In genomic region chr18:22872894-22873537, GRCh38 we compare ENCODE assay signal across 9 cellular contexts.
DNase-seq lines count a peak whose midpoint lies in the region; ATAC-seq, FAIRE-seq and TF ChIP-seq lines count a peak whose summit lies in the region.
"Had no signal": no experiment of that assay in that cellular context is flagged by ENCODE, and none has a peak within 500 bp of the region (broad histone marks: within the 10 kb centered on the region; RNA-seq: fewer than 3 reads in every experiment).

No MANE protein-coding gene starts in this region.

- TF ChIP-seq CTCF in kidney (IDR thresholded peaks at IDR 0.05; ENCODE audit: borderline replicate concordance, extremely low read depth, insufficient read depth) (no peak), lower leg skin (IDR thresholded peaks at IDR 0.05) (no peak)

- TF ChIP-seq POLR2A in lower leg skin (IDR thresholded peaks at IDR 0.05): no peak

- H3K27ac ChIP-seq in kidney (ENCODE audit: low read depth in 2 of 2, low read length in 2 of 2): peak overlapping the region in 1 of 2 donors; percentile 40

- H3K4me3 ChIP-seq in kidney (ENCODE audit: low read length in 2 of 2): peak overlapping the region; percentile 25 to 51
- H3K4me3 ChIP-seq in lower leg skin (ENCODE audit: low read depth, poor library complexity, severe bottlenecking): no peak overlapping the region

- WGBS in lower leg skin, 2 donors: 40 to 48% methylated on average over 8 of the region's 8 CpGs

- DNase-seq in Caki2 (ENCODE audit: low read depth) (peak; percentile 7), NCI-H226 (peak; percentile 33), kidney (no peak), lower leg skin (ENCODE audit: low spot score in 2 of 2) (no peak), SKM-1 treated with dmso at 0.1 percent for 144 hours (lab: John Stamatoyannopoulos, UW; ENCODE audit: unreplicated experiment) (no peak), SK-N-DZ (ENCODE audit: low spot score) (no peak)
- DNase-seq: NCI-H1105 had no signal

- intact Hi-C loops in kidney (cut with DNase I) (no loop called here), lower leg skin (cut with DNase I; ENCODE audit: low total_unique reads) (no loop called here)

- ATAC-seq in GM19467 (IDR thresholded peaks at IDR 0.05; ENCODE audit: unreplicated experiment): peak; percentile 87
- no peak for ATAC-seq in HG03039 (IDR thresholded peaks at IDR 0.05; ENCODE audit: unreplicated experiment)

- H3K4me1 ChIP-seq in kidney (ENCODE audit: control insufficient read depth in 1 of 2, insufficient read depth in 1 of 2, low read depth in 1 of 2, low read length in 2 of 2): peaks cover 4% of the 10 kb centered on the region in 2 donors

- FAIRE-seq in kidney (lab: Jason Lieb, UNC): no peak

- in situ Hi-C loops in Caki2 (cut with HindIII; ENCODE audit: low pct_unique_long_range_greater_than_20kb, low sequenced_read_pairs): no loop called here

- H3K9ac ChIP-seq in kidney (ENCODE audit: low read length in 2 of 2): peak overlapping the region; percentile 6 to 24

- H3K9me3 ChIP-seq in kidney (ENCODE audit: control insufficient read depth in 1 of 2, low read length in 2 of 2): no peaks in the 10 kb centered on the region

- H3K36me3 ChIP-seq in kidney (ENCODE audit: control insufficient read depth in 1 of 2, insufficient read depth in 2 of 2, low read length in 2 of 2): no peaks in the 10 kb centered on the region

Comparison
In these comparisons a context has a peak if more than half of its experiments do, and no peak if none do; other contexts are left out.
1. DNase-seq: peak in Caki2 (single experiment) and NCI-H226 (single experiment); none in kidney (single experiment), lower leg skin (0 of 2), SKM-1 treated with dmso at 0.1 percent for 144 hours (single experiment) and SK-N-DZ (single experiment).